ENCODE assay signal across 17 cellular contexts in the genomic region with DNA sequence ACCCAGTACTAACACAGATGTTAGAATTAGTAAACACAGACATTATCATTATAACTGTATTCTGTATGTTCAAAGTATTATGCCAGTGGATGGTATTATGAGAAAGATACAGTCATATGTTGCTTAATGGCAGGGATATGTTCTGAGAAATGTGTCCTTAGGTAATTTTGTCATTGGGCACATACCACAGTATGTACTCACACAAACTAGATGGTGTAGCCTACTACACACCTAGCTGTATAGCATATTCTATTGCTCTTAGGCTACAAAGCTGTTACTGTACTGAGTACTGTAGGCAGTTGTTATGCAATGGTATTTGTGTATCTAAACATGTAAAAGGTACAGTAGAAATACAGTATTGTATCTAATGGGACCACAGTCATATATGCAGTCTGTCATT. TPM values are rescaled to one million over a fixed set of nuclear protein-coding genes. Genes with fewer than 3 reads are reported as not detected.
DNase-seq lines count a peak whose midpoint lies in the region; ATAC-seq and TF ChIP-seq lines count a peak whose summit lies in the region.
"Had no signal": no experiment of that assay in that cellular context is flagged by ENCODE, and none has a peak within 500 bp of the region (broad histone marks: within the 10 kb centered on the region; RNA-seq: fewer than 3 reads in every experiment).

No MANE protein-coding gene starts in this region.

- H3K79me2 ChIP-seq in mammary epithelial cell (ENCODE audit: insufficient read depth, low read length), result no peaks in the 10 kb centered on the region

- H3K4me1 Mint-ChIP-seq in MCF 10A (ENCODE audit: insufficient read depth, unreplicated experiment), result no peaks in the 10 kb centered on the region

- H3K27ac Mint-ChIP-seq in MCF 10A (ENCODE audit: low read depth, unreplicated experiment), result no peak overlapping the region
- H3K27ac Mint-ChIP-seq: CD4-positive, alpha-beta T cell; HFFc6 had no signal

- in situ Hi-C loops in mammary epithelial cell (cut with MboI; ENCODE audit: low sequenced_read_pairs in 2 of 2), result no loop called here

- H3K4me3 Mint-ChIP-seq in MCF 10A (ENCODE audit: unreplicated experiment), result no peak overlapping the region
- H3K4me3 Mint-ChIP-seq: CD4-positive, alpha-beta T cell; HFFc6 had no signal

- no peaks in the 10 kb centered on the region for H3K9me3 ChIP-seq in breast epithelium
- H3K9me3 ChIP-seq in mammary epithelial cell (replicated peaks; ENCODE audit: insufficient read depth, low read length), result no peaks in the 10 kb centered on the region
- H3K9me3 ChIP-seq: A549, Caco-2 had no signal

- H3K36me3 ChIP-seq in breast epithelium, result no peaks in the 10 kb centered on the region
- H3K36me3 ChIP-seq in mammary epithelial cell (ENCODE audit: insufficient read depth, low read length), result no peaks in the 10 kb centered on the region

- CTCF ChIA-PET in MCF 10A (lab: Yijun Ruan, JAX) (interaction anchor here (0.6 kb wide), 1 partner anchor 664 kb away, joined by 4 read pairs; no protein-coding TSS in a partner anchor), mammary epithelial cell (lab: Charles Lee; ENCODE audit: low non-redundant PET) (no interaction called here)

- TF ChIP-seq CTCF in MCF 10A (IDR thresholded peaks at IDR 0.05; ENCODE audit: unreplicated experiment), result no peak
- no peak for TF ChIP-seq CTCF in breast epithelium (IDR thresholded peaks at IDR 0.05)
- TF ChIP-seq CTCF in mammary epithelial cell (conservative IDR thresholded peaks at IDR 0.05 in 1 of 2, IDR thresholded peaks at IDR 0.05 in 1 of 2; ENCODE audit: extremely low read depth in 1 of 2, insufficient read depth in 1 of 2, low read depth in 1 of 2, low read length in 2 of 2), result no peak
- TF ChIP-seq CTCF in foreskin keratinocyte (conservative IDR thresholded peaks at IDR 0.05), result no peak
- no peak for TF ChIP-seq CTCF in lower leg skin (IDR thresholded peaks at IDR 0.05)

- dilution Hi-C loops in mammary epithelial cell (cut with HindIII; ENCODE audit: low sequenced_read_pairs), result no loop called here

- H3K27me3 ChIP-seq in breast epithelium (no peaks in the 10 kb centered on the region), mammary epithelial cell (ENCODE audit: insufficient read depth, low read length) (no peaks in the 10 kb centered on the region), foreskin keratinocyte (no peaks in the 10 kb centered on the region)

- intact Hi-C loops in MCF 10A (cut with micrococcal nuclease) (no loop called here), breast epithelium (cut with DNase I; ENCODE audit: low total_unique reads) (no loop called here), mammary epithelial cell (cut with micrococcal nuclease) (no loop called here), lower leg skin (cut with DNase I; ENCODE audit: low total_unique reads) (no loop called here)

- no peaks in the 10 kb centered on the region for H4K20me1 ChIP-seq in mammary epithelial cell (ENCODE audit: insufficient read depth, low read length)

- BruUV-seq in MCF 10A (replicated peaks; lab: Mats Ljungman, UMichigan), result no TSS peak
- no TSS peak for BruUV-seq in mammary epithelial cell (replicated peaks; lab: Mats Ljungman, UMichigan)

- peaks cover 6% of the 10 kb centered on the region for H3K36me3 Mint-ChIP-seq in MCF 10A (ENCODE audit: insufficient read depth, unreplicated experiment)

- ATAC-seq in foreskin keratinocyte (peak; percentile 29), HG03521 (IDR thresholded peaks at IDR 0.05; ENCODE audit: unreplicated experiment) (no peak)
- ATAC-seq: A549, HCT116 had no signal

- DNase-seq in MCF 10A (ENCODE audit: unreplicated experiment) (peak; percentile 1), breast epithelium (ENCODE audit: low spot score in 2 of 2) (no peak), mammary epithelial cell (peak; percentile 10), foreskin keratinocyte (peak; percentile 9 to 52), NCI-H2029 (lab: John Stamatoyannopoulos, UW) (no peak), lower leg skin (ENCODE audit: low spot score in 2 of 2) (no peak)
- DNase-seq: AML-193; Caco-2; CD4-positive, alpha-beta T cell; GOT3; H7; HFFc6 had no signal

- H3K9me3 Mint-ChIP-seq in MCF 10A (ENCODE audit: unreplicated experiment), result no peaks in the 10 kb centered on the region
- H3K9me3 Mint-ChIP-seq: CD4-positive, alpha-beta T cell; HFFc6 had no signal

- POLR2A ChIA-PET in MCF 10A (lab: Yijun Ruan, JAX), result interaction anchor here (0.5 kb wide), 1 partner anchor 697 kb away, joined by 3 read pairs; no protein-coding TSS in a partner anchor

- no peak overlapping the region for H3K27ac ChIP-seq in breast epithelium
- no peak overlapping the region for H3K27ac ChIP-seq in mammary epithelial cell (ENCODE audit: insufficient read depth, low read depth, low read length)
- no peak overlapping the region for H3K27ac ChIP-seq in foreskin keratinocyte
- H3K27ac ChIP-seq: 22Rv1, A549, C4-2B had no signal

- no peak overlapping the region for H3K9ac ChIP-seq in mammary epithelial cell (ENCODE audit: insufficient read depth, low read length)

- no peak for TF ChIP-seq POLR2A in breast epithelium (IDR thresholded peaks at IDR 0.05)
- TF ChIP-seq POLR2A in lower leg skin (IDR thresholded peaks at IDR 0.05), result no peak

- no peak overlapping the region for H2AFZ ChIP-seq in mammary epithelial cell (ENCODE audit: low read depth, low read length)

- H3K4me1 ChIP-seq in breast epithelium, result no peaks in the 10 kb centered on the region
- no peaks in the 10 kb centered on the region for H3K4me1 ChIP-seq in mammary epithelial cell (ENCODE audit: insufficient read depth, low read length)
- no peaks in the 10 kb centered on the region for H3K4me1 ChIP-seq in foreskin keratinocyte
- H3K4me1 ChIP-seq: A549 had no signal

- no peaks in the 10 kb centered on the region for H3K27me3 Mint-ChIP-seq in MCF 10A (ENCODE audit: insufficient read depth, unreplicated experiment)
- H3K27me3 Mint-ChIP-seq: CD4-positive, alpha-beta T cell had no signal

- H3K4me2 ChIP-seq in mammary epithelial cell (ENCODE audit: insufficient read depth, low read depth, low read length), result no peak overlapping the region
- H3K4me2 ChIP-seq: A549 had no signal

- H3K4me3 ChIP-seq in breast epithelium, result no peak overlapping the region
- no peak overlapping the region for H3K4me3 ChIP-seq in mammary epithelial cell (replicated peaks in 1 of 3; ENCODE audit: insufficient read depth in 1 of 3, low read depth in 2 of 3, low read length in 3 of 3)
- no peak overlapping the region for H3K4me3 ChIP-seq in lower leg skin (ENCODE audit: low read depth, poor library complexity, severe bottlenecking)
- H3K4me3 ChIP-seq: A549 had no signal

RNA-seq across cellular contexts. Expression of a gene that starts 53.8 kb away (rescaled TPM):
- total RNA-seq in MCF 10A (2022) (37.2 and 59.3 TPM in 2 replicates), breast epithelium (10 to 100 TPM; 27.5 to 57.4 (median 48.2) TPM), mammary epithelial cell (10 to 100 TPM; 38.0 to 47.3 TPM), foreskin keratinocyte (24.6 and 28.9 TPM in 2 replicates), lower leg skin (10 to 100 TPM; 22.9 to 29.6 (median 26.3) TPM)
- polyA plus RNA-seq in mammary epithelial cell (13.7 TPM), foreskin keratinocyte (9.4 and 10.3 TPM in 2 replicates)
- polyA minus RNA-seq in mammary epithelial cell, result 35.0 TPM

Comparison
In these comparisons a context has a peak if more than half of its experiments do, and no peak if none do; other contexts are left out.
1. DNase-seq: peak in MCF 10A (single experiment), mammary epithelial cell (single experiment) and foreskin keratinocyte (2 of 2); none in breast epithelium (0 of 2), NCI-H2029 (single experiment) and lower leg skin (0 of 2).